1 cellular context compared by ENCODE assay signal in genomic region chr21:46372014-46372485, GRCh38.
TF ChIP-seq lines count a peak whose summit lies in the region.

No MANE protein-coding gene starts in this region.

TF ChIP-seq in endothelial cell of umbilical vein, 7 proteins besides CTCF, POLR2A, EP300 and RAD21:
- TF ChIP-seq FOS (IDR thresholded peaks at IDR 0.05; ENCODE audit: borderline replicate concordance, insufficient read depth, low read length) (no peak), MAX (IDR thresholded peaks at IDR 0.05; ENCODE audit: insufficient read depth, insufficient read length) (peak; percentile 74), JUN (IDR thresholded peaks at IDR 0.05; ENCODE audit: borderline replicate concordance, insufficient read depth, insufficient read length, low read depth) (no peak)
